In the genomic region with DNA sequence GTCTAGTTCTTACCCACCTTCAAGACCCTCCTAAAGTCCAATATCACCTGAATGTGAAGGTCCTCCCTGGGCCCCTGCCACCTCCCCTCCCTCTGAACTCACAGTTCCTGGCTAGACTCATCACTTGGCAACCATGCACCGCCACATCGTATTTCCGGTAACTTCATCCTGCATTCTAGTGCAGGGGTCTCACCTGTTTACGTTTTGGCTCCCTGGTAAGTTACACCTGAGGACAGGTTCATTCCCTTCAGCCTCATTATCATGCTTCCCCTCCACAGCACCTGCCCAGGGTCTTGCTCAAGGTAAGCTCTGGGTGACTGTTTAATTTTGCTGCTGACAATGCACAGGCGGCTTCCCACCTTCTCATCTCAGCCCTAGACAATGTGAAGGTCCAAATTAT, we compare ENCODE assay signal across 27 cellular contexts.
"Had no signal": no experiment of that assay in that cellular context is flagged by ENCODE, and none has a peak within 500 bp of the region (broad histone marks: within the 10 kb centered on the region; RNA-seq: fewer than 3 reads in every experiment).

No MANE protein-coding gene starts in this region.

- H2AFZ ChIP-seq: hepatocyte, parathyroid adenoma had no signal

- H3K36me3 Mint-ChIP-seq: mesothelial cell of epicardium; natural killer cell treated with Interleukin-12 subunit alpha and Interleukin-12 subunit beta and Interleukin-15 and Interleukin-18, amount 100 ng/mL, for 72 hours; stimulated activated memory B cell treated with anti-CD40 and anti-IgM and Interleukin-4, amounts not matched to agents 10 μg/mL and 1 μg/mL and 100 μg/mL, for 72 hours had no signal

- H3K36me3 ChIP-seq: esophagus muscularis mucosa, gastroesophageal sphincter, heart left ventricle, neutrophil, sigmoid colon, thoracic aorta, tibial nerve, upper lobe of left lung, uterus had no signal

- H3K9me3 ChIP-seq: esophagus muscularis mucosa, mucosa of descending colon, neutrophil, psoas muscle, sigmoid colon, thoracic aorta, tibial nerve, upper lobe of left lung, uterus had no signal

- H3K27me3 ChIP-seq: dorsolateral prefrontal cortex, esophagus muscularis mucosa, foreskin keratinocyte, gastroesophageal sphincter, heart left ventricle, hepatocyte, neutrophil, sigmoid colon, tibial nerve, upper lobe of left lung, uterus had no signal

- H3K4me3 ChIP-seq: dorsolateral prefrontal cortex, esophagus muscularis mucosa, gastroesophageal sphincter, heart left ventricle, hepatocyte, mucosa of descending colon, psoas muscle, sigmoid colon, thoracic aorta, tibial nerve, upper lobe of left lung, uterus had no signal

- H3K4me2 ChIP-seq: hepatocyte had no signal

- H3K79me2 ChIP-seq: hepatocyte, parathyroid adenoma had no signal

- H3K9me3 Mint-ChIP-seq: mesothelial cell of epicardium; natural killer cell treated with Interleukin-12 subunit alpha and Interleukin-12 subunit beta and Interleukin-15 and Interleukin-18, amount 100 ng/mL, for 72 hours; stimulated activated memory B cell treated with anti-CD40 and anti-IgM and Interleukin-4, amounts not matched to agents 10 μg/mL and 1 μg/mL and 100 μg/mL, for 72 hours; stimulated activated naive CD8-positive, alpha-beta T cell treated with anti-CD3 and anti-CD28 coated beads, Interleukin-15, Interleukin-2, amounts not matched to agents 100 ng/mL and 50 ng/mL, for 24 hours had no signal

- H3K9ac ChIP-seq: parathyroid adenoma had no signal

- DNase-seq: dorsolateral prefrontal cortex; effector CD8-positive, alpha-beta T cell; foreskin keratinocyte; heart left ventricle; kidney; mesenchymal stem cell; mucosa of descending colon; naive B cell; psoas muscle; right cardiac atrium; sigmoid colon; stimulated activated CD4-positive, alpha-beta T cell treated with anti-CD3 and anti-CD28 coated beads, Interleukin-2, amount 100 ng/mL, for 24 hours; stimulated activated CD4-positive, alpha-beta T cell treated with anti-CD3 and anti-CD28 coated beads, Interleukin-4, amount 100 ng/mL, for 4 hours; upper lobe of left lung; uterus had no signal

- H3K4me1 Mint-ChIP-seq: mesothelial cell of epicardium, naive B cell had no signal

- ATAC-seq: foreskin keratinocyte; gastroesophageal sphincter; heart left ventricle; left lobe of liver; mucosa of descending colon; natural killer cell treated with Interleukin-12 subunit alpha and Interleukin-12 subunit beta and Interleukin-15 and Interleukin-18, amount 100 ng/mL, for 72 hours; psoas muscle; right cardiac atrium; stimulated activated memory B cell treated with anti-CD40 and anti-IgM and Interleukin-4, amounts not matched to agents 10 μg/mL and 1 μg/mL and 100 μg/mL, for 72 hours had no signal

- H3K27ac Mint-ChIP-seq: mesothelial cell of epicardium; naive B cell; natural killer cell treated with Interleukin-12 subunit alpha and Interleukin-12 subunit beta and Interleukin-15 and Interleukin-18, amount 100 ng/mL, for 72 hours; stimulated activated memory B cell treated with anti-CD40 and anti-IgM and Interleukin-4, amounts not matched to agents 10 μg/mL and 1 μg/mL and 100 μg/mL, for 72 hours; stimulated activated naive CD8-positive, alpha-beta T cell treated with anti-CD3 and anti-CD28 coated beads, Interleukin-15, Interleukin-2, amounts not matched to agents 100 ng/mL and 50 ng/mL, for 24 hours had no signal

- H3K27ac ChIP-seq: dorsolateral prefrontal cortex, esophagus muscularis mucosa, foreskin keratinocyte, gastroesophageal sphincter, heart left ventricle, hepatocyte, neutrophil, parathyroid adenoma, psoas muscle, sigmoid colon, thoracic aorta, tibial nerve, upper lobe of left lung, uterus had no signal

- H3K4me3 Mint-ChIP-seq: mesothelial cell of epicardium; natural killer cell treated with Interleukin-12 subunit alpha and Interleukin-12 subunit beta and Interleukin-15 and Interleukin-18, amount 100 ng/mL, for 72 hours; stimulated activated memory B cell treated with anti-CD40 and anti-IgM and Interleukin-4, amounts not matched to agents 10 μg/mL and 1 μg/mL and 100 μg/mL, for 72 hours; stimulated activated naive CD8-positive, alpha-beta T cell treated with anti-CD3 and anti-CD28 coated beads, Interleukin-15, Interleukin-2, amounts not matched to agents 100 ng/mL and 50 ng/mL, for 24 hours had no signal
